ENCODE assay signal across 8 cellular contexts in genomic region chr4:2932951-2933565, GRCh38. TPM values are rescaled to one million over a fixed set of nuclear protein-coding genes. Genes with fewer than 3 reads are reported as not detected.
A peak's percentile ranks its signal among the peaks of the same experiment; 100 is the strongest.
DNase-seq lines count a peak whose midpoint lies in the region; ATAC-seq and TF ChIP-seq lines count a peak whose summit lies in the region.

No MANE protein-coding gene starts in this region.

- ATAC-seq in GM21717 (IDR thresholded peaks at IDR 0.05; ENCODE audit: unreplicated experiment) (no peak), HG03175 (IDR thresholded peaks at IDR 0.05; ENCODE audit: unreplicated experiment) (no peak)

- H3K27ac ChIP-seq in SK-N-MC: no peak overlapping the region

- H3K9me3 ChIP-seq in SK-N-MC (ENCODE audit: low read depth, low read length): no peaks in the 10 kb centered on the region

- no peak overlapping the region for H3K9ac ChIP-seq in SK-N-MC (ENCODE audit: insufficient read length)

- H3K4me3 ChIP-seq in SK-N-MC (peak overlapping the region; percentile 86), epithelial cell of proximal tubule (ENCODE audit: low read depth, low read length) (peak overlapping the region; percentile 70)

- TF ChIP-seq POLR2A in GM10847 (IDR thresholded peaks at IDR 0.05; ENCODE audit: extremely low read depth, insufficient read length): peak; percentile 13

- no peak for TF ChIP-seq CTCF in epithelial cell of proximal tubule (conservative IDR thresholded peaks at IDR 0.05; ENCODE audit: low read depth, low read length)

- H3K36me3 ChIP-seq in SK-N-MC (ENCODE audit: insufficient read depth, low read length): peaks cover 16% of the 10 kb centered on the region

- DNase-seq in SK-N-MC (ENCODE audit: low read depth, low spot score) (no peak), epithelial cell of proximal tubule (ENCODE audit: low read depth) (no peak), retina (peak; percentile 29), iPS-NIHi7 (ENCODE audit: extremely low spot score) (no peak), superior temporal gyrus (ENCODE audit: extremely low spot score) (no peak)

RNA-seq across cellular contexts. Expression of gene NOP14, which starts 30.1 kb away (rescaled TPM):
- total RNA-seq in epithelial cell of proximal tubule: 26.0 and 35.1 TPM in 2 replicates

RNA-seq across cellular contexts. Expression of gene GRK4, which starts 30.3 kb away (rescaled TPM):
- 1.3 and 2.8 TPM in 2 replicates for total RNA-seq in epithelial cell of proximal tubule
